In genomic region chr19:18202759-18203407, GRCh38 we compare ENCODE assay signal across 8 cellular contexts. TPM values are rescaled to one million over a fixed set of nuclear protein-coding genes. Genes with fewer than 3 reads are reported as not detected.
DNase-seq lines count a peak whose midpoint lies in the region; ATAC-seq lines count a peak whose summit lies in the region.

No MANE protein-coding gene starts in this region.

- no peaks in the 10 kb centered on the region for H3K9me3 Mint-ChIP-seq in activated naive CD8-positive, alpha-beta T cell treated with anti-CD3 and anti-CD28 coated beads, Interleukin-2, amount 10 ng/mL, durations not matched to agents 7 days and 5 days

- H3K36me3 Mint-ChIP-seq in activated naive CD8-positive, alpha-beta T cell treated with anti-CD3 and anti-CD28 coated beads, Interleukin-2, amount 10 ng/mL, durations not matched to agents 7 days and 5 days = peaks cover 12% of the 10 kb centered on the region

- no peak overlapping the region for H3K27ac ChIP-seq in skeletal muscle tissue (ENCODE audit: low read depth, low read length)

- peaks cover 5% of the 10 kb centered on the region for H3K27me3 Mint-ChIP-seq in activated naive CD8-positive, alpha-beta T cell treated with anti-CD3 and anti-CD28 coated beads, Interleukin-2, amount 10 ng/mL, durations not matched to agents 7 days and 5 days

- H3K4me1 Mint-ChIP-seq in activated naive CD8-positive, alpha-beta T cell treated with anti-CD3 and anti-CD28 coated beads, Interleukin-2, amount 10 ng/mL, durations not matched to agents 7 days and 5 days = peaks cover 11% of the 10 kb centered on the region

- H3K36me3 ChIP-seq in ES-I3 (ENCODE audit: insufficient read depth, low read length) = no peaks in the 10 kb centered on the region; the same call in 1 of the 2 replicates
- H3K36me3 ChIP-seq in skeletal muscle tissue (ENCODE audit: control insufficient read depth in 3 of 3, insufficient read depth in 3 of 3, low read length in 3 of 3) = peaks cover 15 to 21% (median 20%) of the 10 kb centered on the region in 3 donors

- H3K9me3 ChIP-seq in ES-I3 (ENCODE audit: control insufficient read depth, insufficient read depth, low read length) = no peaks in the 10 kb centered on the region
- H3K9me3 ChIP-seq in iPS-18c (ENCODE audit: control insufficient read depth, insufficient read depth, low read length) = no peaks in the 10 kb centered on the region
- no peaks in the 10 kb centered on the region for H3K9me3 ChIP-seq in skeletal muscle tissue (ENCODE audit: control insufficient read depth in 3 of 3, low read length in 3 of 3)

- H3K9ac ChIP-seq in ES-I3 (ENCODE audit: low read depth, low read length) (peak overlapping the region; percentile 89), skeletal muscle tissue (ENCODE audit: low read depth in 1 of 3, low read length in 3 of 3) (peak overlapping the region; percentile 71 to 90 (median 79))

- H3K4me1 ChIP-seq in ES-I3 (ENCODE audit: insufficient read depth, low read length) (no peaks in the 10 kb centered on the region; the same call in 1 of the 2 replicates), skeletal muscle tissue (ENCODE audit: control insufficient read depth in 3 of 3, insufficient read depth in 3 of 3, low read length in 3 of 3) (peaks cover 16 to 19% (median 18%) of the 10 kb centered on the region in 3 donors)

- H3K27me3 ChIP-seq in skeletal muscle tissue (ENCODE audit: control insufficient read depth in 3 of 3, insufficient read depth in 3 of 3, low read length in 3 of 3) = no peaks in the 10 kb centered on the region

- POLR2A ChIA-PET in activated naive CD8-positive, alpha-beta T cell treated with anti-CD3 and anti-CD28 coated beads, Interleukin-2, amount 10 ng/mL, durations not matched to agents 7 days and 5 days (lab: Charles Lee) = interaction anchor here (1.1 to 4.0 kb wide), 8 partner anchors 8 to 141 kb away, joined by 3 to 42 read pairs (median 9); partner anchors contain the start of genes IL12RB1, JUND, LSM4 and MPV17L2

- peak; percentile 21 for DNase-seq in NCI-H1092 treated with DMSO at 0.1 percent for 48 hours (lab: John Stamatoyannopoulos, UW)
- DNase-seq in activated naive CD8-positive, alpha-beta T cell treated with anti-CD3 and anti-CD28 coated beads, Interleukin-2, amount 10 ng/mL, durations not matched to agents 7 days and 5 days = peak; percentile 62

- peak overlapping the region; percentile 93 for H3K27ac Mint-ChIP-seq in activated naive CD8-positive, alpha-beta T cell treated with anti-CD3 and anti-CD28 coated beads, Interleukin-2, amount 10 ng/mL, durations not matched to agents 7 days and 5 days

- ATAC-seq in activated naive CD8-positive, alpha-beta T cell treated with anti-CD3 and anti-CD28 coated beads, Interleukin-2, amount 10 ng/mL, durations not matched to agents 7 days and 5 days (ENCODE audit: low read depth) = no peak
- no peak for ATAC-seq in HG03520 (IDR thresholded peaks at IDR 0.05; ENCODE audit: unreplicated experiment)
- no peak for ATAC-seq in GM18867 (IDR thresholded peaks at IDR 0.05; ENCODE audit: unreplicated experiment)
- no peak for ATAC-seq in GM18858 (IDR thresholded peaks at IDR 0.05; ENCODE audit: unreplicated experiment)

- H3K4me3 Mint-ChIP-seq in activated naive CD8-positive, alpha-beta T cell treated with anti-CD3 and anti-CD28 coated beads, Interleukin-2, amount 10 ng/mL, durations not matched to agents 7 days and 5 days = peak overlapping the region; percentile 93

- peak overlapping the region; percentile 86 for H3K4me3 ChIP-seq in iPS-18c (ENCODE audit: insufficient read depth, low read depth, low read length)
- peak overlapping the region; percentile 81 to 96 (median 95) for H3K4me3 ChIP-seq in skeletal muscle tissue (ENCODE audit: low read length in 3 of 3)

RNA-seq across cellular contexts. Expression of gene RAB3A, which starts 1.0 kb away (rescaled TPM):
- 1 to 10 TPM; 3.0 to 6.1 TPM for total RNA-seq in activated naive CD8-positive, alpha-beta T cell treated with anti-CD3 and anti-CD28 coated beads, Interleukin-2, amount 10 ng/mL, durations not matched to agents 7 days and 5 days
- 0.52 TPM for total RNA-seq in skeletal muscle tissue

RNA-seq across cellular contexts. Expression of gene MPV17L2, which starts 9.9 kb away (rescaled TPM):
- total RNA-seq in activated naive CD8-positive, alpha-beta T cell treated with anti-CD3 and anti-CD28 coated beads, Interleukin-2, amount 10 ng/mL, durations not matched to agents 7 days and 5 days = 1 to 10 TPM; 5.8 to 6.5 TPM
- 4.2 TPM for total RNA-seq in skeletal muscle tissue

RNA-seq across cellular contexts. Expression of gene PDE4C, which starts 23.4 kb away (rescaled TPM):
- under 1 TPM in 1 of 2 experiments, not detected in 1; 0.65 TPM for total RNA-seq in activated naive CD8-positive, alpha-beta T cell treated with anti-CD3 and anti-CD28 coated beads, Interleukin-2, amount 10 ng/mL, durations not matched to agents 7 days and 5 days
- total RNA-seq in skeletal muscle tissue = 2.1 TPM

RNA-seq across cellular contexts. Expression of gene IFI30, which starts 29.3 kb away (rescaled TPM):
- total RNA-seq in activated naive CD8-positive, alpha-beta T cell treated with anti-CD3 and anti-CD28 coated beads, Interleukin-2, amount 10 ng/mL, durations not matched to agents 7 days and 5 days = 10 to 100 TPM; 78.8 to 80.8 TPM
- total RNA-seq in skeletal muscle tissue = 3.7 TPM

RNA-seq across cellular contexts. Expression of gene PIK3R2, which starts 49.9 kb away (rescaled TPM):
- total RNA-seq in activated naive CD8-positive, alpha-beta T cell treated with anti-CD3 and anti-CD28 coated beads, Interleukin-2, amount 10 ng/mL, durations not matched to agents 7 days and 5 days = 10 to 100 TPM; 11.4 to 12.9 TPM
- total RNA-seq in skeletal muscle tissue = 11.5 TPM
